Comparison of ENCODE assay signal across 1 cellular context in genomic region chr4:53055274-53055673, GRCh38.
TF ChIP-seq lines count a peak whose summit lies in the region.

No MANE protein-coding gene starts in this region.

TF ChIP-seq in GM23338, 12 proteins besides CTCF, POLR2A, EP300 and RAD21 (continued from another document):
- no peak for TF ChIP-seq ZNF462 (CRISPR knock-in tag; IDR thresholded peaks at IDR 0.05)
- no peak for TF ChIP-seq CREB1 (CRISPR knock-in tag; IDR thresholded peaks at IDR 0.05; ENCODE audit: low read depth)
- no peak for TF ChIP-seq STAT1 (IDR thresholded peaks at IDR 0.05; ENCODE audit: unreplicated experiment)
- no peak for TF ChIP-seq EZH2phosphoT487 (IDR thresholded peaks at IDR 0.05; ENCODE audit: unreplicated experiment)
- TF ChIP-seq ZNF114 (CRISPR knock-in tag; IDR thresholded peaks at IDR 0.05), result no peak
- no peak for TF ChIP-seq NANOG (IDR thresholded peaks at IDR 0.05; ENCODE audit: borderline replicate concordance)
TF ChIP-seq in GM23338: peak in this region for 0.
